Comparison of ENCODE assay signal across 8 cellular contexts in the genomic region with DNA sequence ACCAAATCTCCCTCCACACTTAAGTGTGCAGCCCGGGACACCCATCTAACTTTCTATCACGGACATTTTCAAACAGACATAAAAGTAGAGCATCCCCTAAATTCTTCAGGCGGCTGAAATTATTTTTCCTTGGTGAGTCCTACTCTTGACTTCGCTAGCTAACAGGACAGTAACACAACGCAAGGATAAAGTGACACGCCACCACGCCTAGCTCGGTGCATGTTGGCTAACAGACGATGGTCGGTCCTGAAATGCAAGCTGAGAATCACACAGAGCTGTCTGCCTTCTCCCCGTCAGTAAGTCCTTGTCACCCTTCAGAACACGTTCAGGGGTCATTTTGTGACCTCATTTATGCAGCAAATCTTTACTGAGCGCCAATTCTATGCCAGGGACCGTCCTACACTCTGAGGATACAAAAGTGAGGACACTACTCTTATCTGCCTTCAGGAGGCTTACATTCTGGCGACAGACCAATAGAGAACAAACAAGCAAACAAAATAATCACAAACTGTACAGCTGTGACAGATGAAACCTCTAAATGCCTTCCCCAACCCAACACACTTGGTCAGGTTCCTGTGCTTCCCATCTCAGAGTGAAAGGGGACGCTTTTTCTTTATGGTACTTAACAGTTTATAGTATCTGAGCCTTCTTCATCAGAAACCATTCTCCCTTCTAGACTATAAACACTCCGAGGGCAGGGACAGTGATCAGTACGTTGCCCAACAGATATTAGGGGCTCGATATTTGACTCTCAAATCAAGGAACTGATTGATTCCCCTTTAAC. TPM values are rescaled to one million over a fixed set of nuclear protein-coding genes. Genes with fewer than 3 reads are reported as not detected.
A peak's percentile ranks its signal among the peaks of the same experiment; 100 is the strongest.
DNase-seq lines count a peak whose midpoint lies in the region; ATAC-seq and TF ChIP-seq lines count a peak whose summit lies in the region.

No MANE protein-coding gene starts in this region.

- no peaks in the 10 kb centered on the region for H3K9me3 Mint-ChIP-seq in CD4-positive, CD25-positive, alpha-beta regulatory T cell
- no peaks in the 10 kb centered on the region for H3K9me3 Mint-ChIP-seq in neural progenitor cell

- H3K79me2 ChIP-seq in neural progenitor cell (ENCODE audit: low read depth) = peaks cover 45% of the 10 kb centered on the region

- intact Hi-C loops in posterior vena cava (cut with DNase I) = no loop called here

- peak overlapping the region; percentile 90 to 93 (median 92) for H3K4me3 Mint-ChIP-seq in CD4-positive, CD25-positive, alpha-beta regulatory T cell
- peak overlapping the region; percentile 90 for H3K4me3 Mint-ChIP-seq in neural progenitor cell

- TF ChIP-seq CTCF in neural progenitor cell (IDR thresholded peaks at IDR 0.05) = no peak

- peaks cover 20% of the 10 kb centered on the region for H3F3A ChIP-seq in neural progenitor cell (ENCODE audit: low read depth)

- DNase-seq in CD4-positive, CD25-positive, alpha-beta regulatory T cell = no peak
- DNase-seq in NT2/D1 (ENCODE audit: low read depth, low spot score) (no peak), neural progenitor cell (ENCODE audit: low spot score) (no peak), NCI-H2196 (lab: John Stamatoyannopoulos, UW; ENCODE audit: unreplicated experiment) (no peak), posterior vena cava (ENCODE audit: low spot score) (no peak), HEK293T (ENCODE audit: extremely low spot score) (no peak), COLO668 (lab: John Stamatoyannopoulos, UW; ENCODE audit: unreplicated experiment) (no peak)

- POLR2A ChIA-PET in HEK293T (lab: Yijun Ruan, JAX) = no interaction called here

- peaks cover 4% of the 10 kb centered on the region for H4K20me1 ChIP-seq in neural progenitor cell (ENCODE audit: low read depth)

- no peaks in the 10 kb centered on the region for H3K9me3 ChIP-seq in CD4-positive, CD25-positive, alpha-beta regulatory T cell (ENCODE audit: control insufficient read depth in 2 of 2, low read length in 2 of 2)
- H3K9me3 ChIP-seq in NT2/D1 (ENCODE audit: insufficient read depth, low read length) (no peaks in the 10 kb centered on the region), endocrine pancreas (ENCODE audit: control insufficient read depth, low read length) (no peaks in the 10 kb centered on the region), neural progenitor cell (ENCODE audit: low read depth) (no peaks in the 10 kb centered on the region)

- H3K4me1 ChIP-seq in CD4-positive, CD25-positive, alpha-beta regulatory T cell (ENCODE audit: control insufficient read depth, insufficient read depth, low read length, poor library complexity, severe bottlenecking) = peaks cover 18% of the 10 kb centered on the region
- H3K4me1 ChIP-seq in NT2/D1 (ENCODE audit: insufficient read depth, insufficient read length) (no peaks in the 10 kb centered on the region), endocrine pancreas (ENCODE audit: control insufficient read depth, insufficient read depth, low read length) (no peaks in the 10 kb centered on the region), neural progenitor cell (no peaks in the 10 kb centered on the region)

- H3K9ac ChIP-seq in NT2/D1 (ENCODE audit: insufficient read length, low read depth) (peak overlapping the region; percentile 89), endocrine pancreas (ENCODE audit: control insufficient read depth, insufficient read depth, low read length) (no peak overlapping the region), neural progenitor cell (no peak overlapping the region)

- no peaks in the 10 kb centered on the region for H3K27me3 Mint-ChIP-seq in CD4-positive, CD25-positive, alpha-beta regulatory T cell
- peaks cover 2% of the 10 kb centered on the region for H3K27me3 Mint-ChIP-seq in neural progenitor cell (ENCODE audit: insufficient read depth, low read depth)

- CTCF ChIA-PET in HEK293T (lab: Yijun Ruan, JAX) = no interaction called here

- peaks cover 4% of the 10 kb centered on the region for H3K36me3 Mint-ChIP-seq in CD4-positive, CD25-positive, alpha-beta regulatory T cell
- H3K36me3 Mint-ChIP-seq in neural progenitor cell = peaks cover 2% of the 10 kb centered on the region

- H3K4me2 ChIP-seq in neural progenitor cell = peak overlapping the region; percentile 84

- peaks cover 16 to 42% (median 27%) of the 10 kb centered on the region in 4 donors for H3K4me1 Mint-ChIP-seq in CD4-positive, CD25-positive, alpha-beta regulatory T cell
- peaks cover 12% of the 10 kb centered on the region for H3K4me1 Mint-ChIP-seq in neural progenitor cell

- peaks cover 9% of the 10 kb centered on the region for H3K36me3 ChIP-seq in CD4-positive, CD25-positive, alpha-beta regulatory T cell (ENCODE audit: control insufficient read depth, insufficient read depth, low read length)
- H3K36me3 ChIP-seq in NT2/D1 (ENCODE audit: insufficient read depth, insufficient read length, low read length) = peaks cover 11% of the 10 kb centered on the region
- no peaks in the 10 kb centered on the region for H3K36me3 ChIP-seq in endocrine pancreas (ENCODE audit: control insufficient read depth, insufficient read depth, low read length)
- H3K36me3 ChIP-seq in neural progenitor cell = no peaks in the 10 kb centered on the region

- H3K27ac ChIP-seq in CD4-positive, CD25-positive, alpha-beta regulatory T cell (ENCODE audit: insufficient read depth, low read length, poor library complexity, severe bottlenecking) = peak overlapping the region; percentile 71
- H3K27ac ChIP-seq in neural progenitor cell = no peak overlapping the region

- peak overlapping the region; percentile 94 for H2AFZ ChIP-seq in neural progenitor cell (replicated peaks)

- peak overlapping the region; percentile 78 for H3K4me3 ChIP-seq in CD4-positive, CD25-positive, alpha-beta regulatory T cell (ENCODE audit: low read depth, low read length)
- H3K4me3 ChIP-seq in NT2/D1 (ENCODE audit: insufficient read length, low read depth) = peak overlapping the region; percentile 93
- H3K4me3 ChIP-seq in endocrine pancreas (ENCODE audit: control insufficient read depth, insufficient read depth, low read length) = peak overlapping the region; percentile 11
- peak overlapping the region; percentile 99 for H3K4me3 ChIP-seq in neural progenitor cell

- no peak for ATAC-seq in CD4-positive, CD25-positive, alpha-beta regulatory T cell (ENCODE audit: low read depth in 2 of 2)

- H3K27me3 ChIP-seq in CD4-positive, CD25-positive, alpha-beta regulatory T cell (ENCODE audit: control insufficient read depth, insufficient read depth, low read length) = no peaks in the 10 kb centered on the region
- H3K27me3 ChIP-seq in NT2/D1 (ENCODE audit: insufficient read depth, insufficient read length) (no peaks in the 10 kb centered on the region), endocrine pancreas (ENCODE audit: control insufficient read depth, insufficient read depth, low read length) (no peaks in the 10 kb centered on the region), neural progenitor cell (no peaks in the 10 kb centered on the region)

- peak overlapping the region; percentile 78 to 89 (median 85) for H3K27ac Mint-ChIP-seq in CD4-positive, CD25-positive, alpha-beta regulatory T cell
- no peak overlapping the region for H3K27ac Mint-ChIP-seq in neural progenitor cell

TF ChIP-seq in HEK293T, 16 proteins besides CTCF, POLR2A, EP300 and RAD21:
- TF ChIP-seq NFRKB (IDR thresholded peaks at IDR 0.05) (no peak), CTBP1 (IDR thresholded peaks at IDR 0.05; ENCODE audit: borderline replicate concordance) (no peak), FOXM1 (IDR thresholded peaks at IDR 0.05; ENCODE audit: borderline replicate concordance) (no peak), L3MBTL2 (conservative IDR thresholded peaks at IDR 0.05) (no peak), BHLHE40 (IDR thresholded peaks at IDR 0.05; ENCODE audit: borderline replicate concordance) (no peak), SUZ12 (IDR thresholded peaks at IDR 0.05) (no peak), ZNF384 (IDR thresholded peaks at IDR 0.05) (no peak)

RNA-seq across cellular contexts. Expression of gene NTAN1, which starts 1.3 kb away (rescaled TPM):
- total RNA-seq in CD4-positive, CD25-positive, alpha-beta regulatory T cell = 46.8 TPM
- polyA plus RNA-seq in CD4-positive, CD25-positive, alpha-beta regulatory T cell = 100 to 1,000 TPM in 2 of 4 donors, 10 to 100 TPM in 2; 75.4 to 115 (median 96.7) TPM
- total RNA-seq in neural progenitor cell (ENCODE audit: low replicate concordance) (49.2 and 86.0 TPM in 2 replicates), posterior vena cava (10 to 100 TPM; 44.1 to 47.4 TPM)

RNA-seq across cellular contexts. Expression of gene RRN3, which starts 39.5 kb away (rescaled TPM):
- 29.9 TPM for total RNA-seq in CD4-positive, CD25-positive, alpha-beta regulatory T cell
- 10 to 100 TPM; 21.6 to 31.3 (median 27.1) TPM for polyA plus RNA-seq in CD4-positive, CD25-positive, alpha-beta regulatory T cell
- total RNA-seq in neural progenitor cell (ENCODE audit: low replicate concordance) (34.4 and 39.1 TPM in 2 replicates), posterior vena cava (10 to 100 TPM; 21.5 to 24.3 TPM)

Comparison
In these comparisons a context has a peak if more than half of its experiments do, and no peak if none do; other contexts are left out.
1. H3K4me3 ChIP-seq: peak in every context shown above with its lines; median percentile 99 in neural progenitor cell; 93 in NT2/D1; 78 in CD4-positive, CD25-positive, alpha-beta regulatory T cell; 11 in endocrine pancreas.